Comparison of ENCODE assay signal across 21 cellular contexts in genomic region chr2:202824901-202825300, GRCh38.
"Had no signal": no experiment of that assay in that cellular context is flagged by ENCODE, and none has a peak within 500 bp of the region (broad histone marks: within the 10 kb centered on the region; RNA-seq: fewer than 3 reads in every experiment).

No MANE protein-coding gene starts in this region.

- H3K4me3 ChIP-seq: gastrocnemius medialis, heart right ventricle, psoas muscle, right lobe of liver, suprapubic skin, thyroid gland had no signal

- DNase-seq: effector CD4-positive, alpha-beta T cell; endodermal cell; erythroblast; gastrocnemius medialis; heart right ventricle; hypothalamus; islet precursor cell; mammary epithelial cell; naive thymus-derived CD4-positive, alpha-beta T cell; psoas muscle; retina; right lobe of liver; stimulated activated CD4-positive, alpha-beta T cell treated with anti-CD3 and anti-CD28 coated beads, Interleukin-4, amount 100 ng/mL, for 1 hour; stimulated activated CD8-positive, alpha-beta memory T cell treated with anti-CD3 and anti-CD28 coated beads, Interleukin-4, amount 100 ng/mL, for 48 hours; stimulated activated naive CD8-positive, alpha-beta T cell treated with anti-CD3 and anti-CD28 coated beads, Interleukin-15, Interleukin-2, amounts not matched to agents 100 U/mL and 50 U/mL, for 24 hours; thyroid gland had no signal

- H3K9me3 ChIP-seq: gastrocnemius medialis, heart right ventricle, neutrophil, psoas muscle, right lobe of liver, suprapubic skin, thyroid gland had no signal

- ATAC-seq: gastrocnemius medialis; heart right ventricle; left lobe of liver; naive thymus-derived CD4-positive, alpha-beta T cell; psoas muscle; right lobe of liver; stimulated activated effector memory CD8-positive, alpha-beta T cell treated with anti-CD3 and anti-CD28 coated beads, Interleukin-12 subunit alpha, Interleukin-12 subunit beta, amount 100 ng/mL, for 72 hours; stimulated activated naive CD8-positive, alpha-beta T cell treated with anti-CD3 and anti-CD28 coated beads, Interleukin-15, Interleukin-2, amounts not matched to agents 100 U/mL and 50 U/mL, for 24 hours had no signal

- H3K4me1 ChIP-seq: gastrocnemius medialis, heart right ventricle, psoas muscle, right lobe of liver, suprapubic skin, thyroid gland had no signal

- H3K27ac ChIP-seq: gastrocnemius medialis, heart right ventricle, neutrophil, psoas muscle, right lobe of liver, suprapubic skin, thyroid gland had no signal

- H3K9me3 Mint-ChIP-seq: endodermal cell; naive thymus-derived CD4-positive, alpha-beta T cell; stimulated activated effector memory CD8-positive, alpha-beta T cell treated with anti-CD3 and anti-CD28 coated beads, Interleukin-12 subunit alpha, Interleukin-12 subunit beta, amount 100 ng/mL, for 72 hours; type B pancreatic cell had no signal

- H3K27me3 ChIP-seq: gastrocnemius medialis, heart right ventricle, neutrophil, right lobe of liver, suprapubic skin, thyroid gland had no signal

- H3K4me3 Mint-ChIP-seq: endodermal cell; naive thymus-derived CD4-positive, alpha-beta T cell; stimulated activated effector memory CD8-positive, alpha-beta T cell treated with anti-CD3 and anti-CD28 coated beads, Interleukin-12 subunit alpha, Interleukin-12 subunit beta, amount 100 ng/mL, for 72 hours; type B pancreatic cell had no signal

- H3K36me3 Mint-ChIP-seq: stimulated activated effector memory CD8-positive, alpha-beta T cell treated with anti-CD3 and anti-CD28 coated beads, Interleukin-12 subunit alpha, Interleukin-12 subunit beta, amount 100 ng/mL, for 72 hours; type B pancreatic cell had no signal

- H3K27me3 Mint-ChIP-seq: naive thymus-derived CD4-positive, alpha-beta T cell; type B pancreatic cell had no signal

- H3K4me1 Mint-ChIP-seq: endodermal cell; stimulated activated effector memory CD8-positive, alpha-beta T cell treated with anti-CD3 and anti-CD28 coated beads, Interleukin-12 subunit alpha, Interleukin-12 subunit beta, amount 100 ng/mL, for 72 hours had no signal

- H3K36me3 ChIP-seq: gastrocnemius medialis, neutrophil, right lobe of liver, suprapubic skin, thyroid gland had no signal

- H3K27ac Mint-ChIP-seq: endodermal cell; stimulated activated effector memory CD8-positive, alpha-beta T cell treated with anti-CD3 and anti-CD28 coated beads, Interleukin-12 subunit alpha, Interleukin-12 subunit beta, amount 100 ng/mL, for 72 hours; type B pancreatic cell had no signal
